Comparison of ENCODE assay signal across 8 cellular contexts in genomic region chr9:37027582-37028424, GRCh38. TPM values are rescaled to one million over a fixed set of nuclear protein-coding genes. Genes with fewer than 3 reads are reported as not detected.
DNase-seq lines count a peak whose midpoint lies in the region; ATAC-seq and TF ChIP-seq lines count a peak whose summit lies in the region.

No MANE protein-coding gene starts in this region.

- peak; percentile 94 for DNase-seq in DMS79 treated with DMSO at 0.1 percent for 48 hours (lab: John Stamatoyannopoulos, UW)
- peak; percentile 85 for DNase-seq in Jurkat, Clone E6-1 (ENCODE audit: low read depth, low spot score)
- peak; percentile 88 to 96 (median 95) for DNase-seq in Peyer's patch
- DNase-seq in fibroblast of villous mesenchyme (ENCODE audit: low read depth), result peak; percentile 78
- DNase-seq in non-pigmented ciliary epithelial cell (ENCODE audit: low read depth), result peak; percentile 46
- peak in 1 of 2 donors; percentile 79 for DNase-seq in suprapubic skin (ENCODE audit: low spot score in 2 of 2)

- TF ChIP-seq POLR2A in Peyer's patch (IDR thresholded peaks at IDR 0.05) (no peak), suprapubic skin (IDR thresholded peaks at IDR 0.05) (no peak)

- no peak overlapping the region for H3K27ac Mint-ChIP-seq in activated T-helper 17 cell treated with anti-CD3 and anti-CD28 coated beads, Interleukin-2, amount 50 U/mL, for 72 hours

- TF ChIP-seq CTCF in Peyer's patch (IDR thresholded peaks at IDR 0.05) (no peak), fibroblast of villous mesenchyme (IDR thresholded peaks at IDR 0.05; ENCODE audit: insufficient read depth, low read depth, low read length) (no peak), suprapubic skin (IDR thresholded peaks at IDR 0.05) (no peak)

- peaks cover 68% of the 10 kb centered on the region for H3K27me3 Mint-ChIP-seq in activated T-helper 17 cell treated with anti-CD3 and anti-CD28 coated beads, Interleukin-2, amount 50 U/mL, for 72 hours

- H3K36me3 Mint-ChIP-seq in activated T-helper 17 cell treated with anti-CD3 and anti-CD28 coated beads, Interleukin-2, amount 50 U/mL, for 72 hours (ENCODE audit: low read depth), result peaks cover 7% of the 10 kb centered on the region

- peak overlapping the region; percentile 49 for H3K4me3 ChIP-seq in Jurkat, Clone E6-1 (ENCODE audit: low read length)
- peak overlapping the region; percentile 32 to 56 (median 45) for H3K4me3 ChIP-seq in Peyer's patch
- peak overlapping the region; percentile 14 for H3K4me3 ChIP-seq in fibroblast of villous mesenchyme (ENCODE audit: low read depth, low read length)
- peak overlapping the region; percentile 46 for H3K4me3 ChIP-seq in suprapubic skin

- no peak for TF ChIP-seq EP300 in suprapubic skin (IDR thresholded peaks at IDR 0.05)

- H3K36me3 ChIP-seq in Peyer's patch (no peaks in the 10 kb centered on the region), suprapubic skin (no peaks in the 10 kb centered on the region)

- peak overlapping the region; percentile 71 for H3K4me3 Mint-ChIP-seq in activated T-helper 17 cell treated with anti-CD3 and anti-CD28 coated beads, Interleukin-2, amount 50 U/mL, for 72 hours

- 3% methylated on average over 47 of the region's 59 CpGs for WGBS in suprapubic skin

- no peaks in the 10 kb centered on the region for H3K9me3 ChIP-seq in Peyer's patch
- no peaks in the 10 kb centered on the region for H3K9me3 ChIP-seq in suprapubic skin

- H3K27ac ChIP-seq in Peyer's patch, result peak overlapping the region in 1 of 4 donors; percentile 93
- H3K27ac ChIP-seq in suprapubic skin, result no peak overlapping the region

- peaks cover 0 to 46% (median 24%) of the 10 kb centered on the region in 4 donors for H3K4me1 ChIP-seq in Peyer's patch
- H3K4me1 ChIP-seq in suprapubic skin, result peaks cover 51% of the 10 kb centered on the region

- ATAC-seq in GM21717 (IDR thresholded peaks at IDR 0.05; ENCODE audit: unreplicated experiment), result peak; percentile 68
- peak; percentile 95 for ATAC-seq in activated T-helper 17 cell treated with anti-CD3 and anti-CD28 coated beads, Interleukin-2, amount 50 U/mL, for 72 hours (replicated peaks)

- peaks cover 2% of the 10 kb centered on the region for H3K9me3 Mint-ChIP-seq in activated T-helper 17 cell treated with anti-CD3 and anti-CD28 coated beads, Interleukin-2, amount 50 U/mL, for 72 hours

- peaks cover 11% of the 10 kb centered on the region for H3K4me1 Mint-ChIP-seq in activated T-helper 17 cell treated with anti-CD3 and anti-CD28 coated beads, Interleukin-2, amount 50 U/mL, for 72 hours

- H3K27me3 ChIP-seq in Peyer's patch (peaks cover 0 to 63% of the 10 kb centered on the region in 2 donors), suprapubic skin (peaks cover 100% of the 10 kb centered on the region)

RNA-seq across cellular contexts. Expression of gene PAX5, which starts 6.3 kb away (rescaled TPM):
- polyA plus RNA-seq in Jurkat, Clone E6-1 (2012; ENCODE audit: insufficient read depth, insufficient read length), result 0.10 TPM
- 10 to 100 TPM in 1 of 4 donors, 1 to 10 TPM in 1, under 1 TPM in 1, not detected in 1; 0.95 to 61.9 (median 3.6) TPM for total RNA-seq in Peyer's patch
- under 1 TPM; 0.30 to 0.66 TPM for total RNA-seq in activated T-helper 17 cell treated with anti-CD3 and anti-CD28 coated beads, Interleukin-2, amount 50 U/mL, for 72 hours
- not detected in 2 replicates for total RNA-seq in fibroblast of villous mesenchyme
- under 1 TPM in 1 of 4 donors, not detected in 3; 0.04 TPM for total RNA-seq in suprapubic skin
